ENCODE assay signal across 9 cellular contexts in genomic region chr3:14428087-14429067, GRCh38. TPM values are rescaled to one million over a fixed set of nuclear protein-coding genes. Genes with fewer than 3 reads are reported as not detected.
DNase-seq lines count a peak whose midpoint lies in the region; ATAC-seq, FAIRE-seq and TF ChIP-seq lines count a peak whose summit lies in the region.
"Had no signal": no experiment of that assay in that cellular context is flagged by ENCODE, and none has a peak within 500 bp of the region (broad histone marks: within the 10 kb centered on the region; RNA-seq: fewer than 3 reads in every experiment).

No MANE protein-coding gene starts in this region.

- H3K4me1 Mint-ChIP-seq in activated T-cell treated with anti-CD3 and anti-CD28 coated beads, Interleukin-2, amount 50 U/mL, for 4 hours (ENCODE audit: low read depth): peaks cover 97% of the 10 kb centered on the region
- peaks cover 76% of the 10 kb centered on the region for H3K4me1 Mint-ChIP-seq in memory B cell

- TF ChIP-seq CTCF in D721Med (IDR thresholded peaks at IDR 0.05; ENCODE audit: insufficient read depth, missing control alignments) (no peak), prostate gland (IDR thresholded peaks at IDR 0.05) (no peak)

- no peaks in the 10 kb centered on the region for H3K9me3 Mint-ChIP-seq in activated T-cell treated with anti-CD3 and anti-CD28 coated beads, Interleukin-2, amount 50 U/mL, for 4 hours
- no peaks in the 10 kb centered on the region for H3K9me3 Mint-ChIP-seq in memory B cell

- H3K27me3 ChIP-seq in BLaER1 (no peaks in the 10 kb centered on the region), prostate gland (replicated peaks; ENCODE audit: insufficient read depth) (no peaks in the 10 kb centered on the region)

- no peaks in the 10 kb centered on the region for H3K27me3 Mint-ChIP-seq in activated T-cell treated with anti-CD3 and anti-CD28 coated beads, Interleukin-2, amount 50 U/mL, for 4 hours (ENCODE audit: low read depth)
- no peaks in the 10 kb centered on the region for H3K27me3 Mint-ChIP-seq in memory B cell

- H3K4me3 ChIP-seq in BLaER1 (no peak overlapping the region), prostate gland (no peak overlapping the region)

- no peak for ATAC-seq in activated T-cell treated with anti-CD3 and anti-CD28 coated beads, Interleukin-2, amount 50 U/mL, for 4 hours
- no peak for ATAC-seq in memory B cell (ENCODE audit: low read depth)
- ATAC-seq in GM21515 (IDR thresholded peaks at IDR 0.05; ENCODE audit: unreplicated experiment): no peak
- ATAC-seq in HG02642 (IDR thresholded peaks at IDR 0.05; ENCODE audit: poor library complexity, unreplicated experiment): no peak

- FAIRE-seq in H54 (lab: Jason Lieb, UNC) (peak; percentile 60), D721Med (lab: Jason Lieb, UNC) (no peak)

- no peak overlapping the region for H3K9ac ChIP-seq in BLaER1

- H3K36me3 ChIP-seq in BLaER1 (no peaks in the 10 kb centered on the region; the same call in 1 of the 2 replicates), prostate gland (no peaks in the 10 kb centered on the region)

- H3K4me2 ChIP-seq in BLaER1: peak overlapping the region; percentile 2; the same call in 1 of the 2 replicates

- H3K4me1 ChIP-seq in BLaER1: peaks cover 97% of the 10 kb centered on the region
- no peaks in the 10 kb centered on the region for H3K4me1 ChIP-seq in prostate gland (replicated peaks)

- DNase-seq in H54 (ENCODE audit: insufficient read length, low spot score) (no peak), memory B cell (ENCODE audit: low spot score in 2 of 2) (no peak), D721Med (ENCODE audit: insufficient read length, low spot score) (no peak), prostate gland (ENCODE audit: low spot score) (no peak)
- peak; percentile 31 for DNase-seq in activated T-cell treated with anti-CD3 and anti-CD28 coated beads, Interleukin-2, amount 50 U/mL, for 4 hours
- DNase-seq: COR-L47 had no signal

- intact Hi-C loops in prostate gland (cut with DNase I): no loop called here

- H3K9me3 ChIP-seq in BLaER1 (no peaks in the 10 kb centered on the region), prostate gland (no peaks in the 10 kb centered on the region)

- H3K27ac ChIP-seq in BLaER1: no peak overlapping the region
- no peak overlapping the region for H3K27ac ChIP-seq in prostate gland

- H3K4me3 Mint-ChIP-seq in activated T-cell treated with anti-CD3 and anti-CD28 coated beads, Interleukin-2, amount 50 U/mL, for 4 hours: peak overlapping the region; percentile 13
- H3K4me3 Mint-ChIP-seq in memory B cell: peak overlapping the region; percentile 43

- peak overlapping the region; percentile 94 for H3K27ac Mint-ChIP-seq in memory B cell

- no peaks in the 10 kb centered on the region for H3K36me3 Mint-ChIP-seq in activated T-cell treated with anti-CD3 and anti-CD28 coated beads, Interleukin-2, amount 50 U/mL, for 4 hours (ENCODE audit: insufficient read depth)
- no peaks in the 10 kb centered on the region for H3K36me3 Mint-ChIP-seq in memory B cell

- peaks cover 98% of the 10 kb centered on the region for H4K20me1 ChIP-seq in BLaER1

- TF ChIP-seq POLR2A in H54 (IDR thresholded peaks at IDR 0.05; ENCODE audit: low read depth, low read length) (no peak), prostate gland (IDR thresholded peaks at IDR 0.05) (no peak)

- 93% methylated on average over 8 of the region's 8 CpGs for WGBS in prostate gland

RNA-seq across cellular contexts. Expression of gene SLC6A6, which starts 26.0 kb away (rescaled TPM):
- 10 to 100 TPM; 47.6 to 54.2 (median 51.2) TPM for total RNA-seq in activated T-cell treated with anti-CD3 and anti-CD28 coated beads, Interleukin-2, amount 50 U/mL, for 4 hours
- total RNA-seq in prostate gland: 10 to 100 TPM in 1 of 2 donors, 1 to 10 TPM in 1; 6.9 to 24.5 TPM
